8 cellular contexts compared by ENCODE assay signal in the genomic region with DNA sequence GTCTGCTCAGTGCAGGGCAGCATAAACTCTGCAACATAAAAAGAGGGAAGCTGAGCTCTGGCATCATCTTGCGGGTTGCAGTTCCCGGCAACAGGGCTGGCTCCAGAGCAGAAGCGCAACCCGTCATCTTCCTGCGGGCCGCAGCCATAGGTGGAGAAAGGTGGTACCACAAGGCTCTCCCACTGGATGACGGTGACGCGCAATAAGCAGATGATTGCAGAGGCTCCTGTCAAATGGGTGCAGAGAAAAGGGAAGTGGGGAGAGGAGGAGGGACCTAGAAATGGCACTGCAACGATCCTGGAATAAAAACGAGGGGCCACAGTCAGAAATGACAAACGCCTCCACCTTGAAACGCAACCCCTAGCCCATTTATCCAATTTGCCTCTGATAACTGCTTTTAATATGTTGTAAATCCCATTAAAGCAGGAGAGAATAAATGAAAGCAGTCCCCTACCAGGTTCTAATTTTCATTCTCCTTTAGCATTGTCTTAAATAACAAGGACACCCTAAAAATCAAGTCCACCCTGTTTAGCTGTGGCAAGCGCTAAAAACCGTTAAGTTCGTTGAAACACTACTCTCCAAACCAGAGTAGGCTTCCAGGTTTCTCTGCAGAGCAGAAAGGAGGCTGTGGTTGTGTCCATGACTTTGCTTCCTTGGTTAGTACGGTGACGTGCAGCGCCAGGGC. TPM values are rescaled to one million over a fixed set of nuclear protein-coding genes. Genes with fewer than 3 reads are reported as not detected.
DNase-seq lines count a peak whose midpoint lies in the region; ATAC-seq and TF ChIP-seq lines count a peak whose summit lies in the region.

No MANE protein-coding gene starts in this region.

- peaks cover 20% of the 10 kb centered on the region for H3K4me1 Mint-ChIP-seq in activated T-cell treated with anti-CD3 and anti-CD28 coated beads, Interleukin-2, amount 50 U/mL, for 72 hours (ENCODE audit: low read depth)

- no peak overlapping the region for H3K27ac Mint-ChIP-seq in activated T-cell treated with anti-CD3 and anti-CD28 coated beads, Interleukin-2, amount 50 U/mL, for 72 hours

- peak overlapping the region in 9 of 10 donors; percentile 39 to 73 (median 64) for H3K4me3 ChIP-seq in heart right ventricle
- H3K4me3 ChIP-seq in prostate gland: no peak overlapping the region

- peak overlapping the region; percentile 79 to 97 (median 94) for H3K27ac ChIP-seq in heart right ventricle
- H3K27ac ChIP-seq in prostate gland: peak overlapping the region; percentile 73 to 92

- no peak for TF ChIP-seq CTCF in GM20000 (IDR thresholded peaks at IDR 0.05; ENCODE audit: extremely low read depth, missing control alignments)
- TF ChIP-seq CTCF in heart right ventricle (IDR thresholded peaks at IDR 0.05): no peak
- no peak for TF ChIP-seq CTCF in prostate gland (IDR thresholded peaks at IDR 0.05)

- H3K4me3 Mint-ChIP-seq in activated T-cell treated with anti-CD3 and anti-CD28 coated beads, Interleukin-2, amount 50 U/mL, for 72 hours: peak overlapping the region; percentile 88 to 92

- ATAC-seq in activated T-cell treated with anti-CD3 and anti-CD28 coated beads, Interleukin-2, amount 50 U/mL, for 72 hours (replicated peaks in 1 of 2): no peak
- peak; percentile 6 to 48 (median 24) for ATAC-seq in heart right ventricle

- H3K36me3 ChIP-seq in heart right ventricle: no peaks in the 10 kb centered on the region
- H3K36me3 ChIP-seq in prostate gland: no peaks in the 10 kb centered on the region

- no peaks in the 10 kb centered on the region for H3K9me3 ChIP-seq in heart right ventricle
- H3K9me3 ChIP-seq in prostate gland: no peaks in the 10 kb centered on the region

- H3K4me1 ChIP-seq in heart right ventricle (peaks cover 6 to 50% (median 25%) of the 10 kb centered on the region in 9 donors), prostate gland (replicated peaks) (no peaks in the 10 kb centered on the region)

- POLR2A ChIA-PET in HEK293T (lab: Yijun Ruan, JAX): interaction anchor here (0.8 to 7.2 kb wide), 7 partner anchors 11 to 381 kb away, joined by 3 to 109 read pairs (median 5); partner anchors contain the start of genes RHEBL1, TUBA1A and TUBA1B

- intact Hi-C loops in heart right ventricle (cut with DNase I): loop anchor here in 9 of 10 donors (1.0 to 10.0 kb wide), 14 partner anchors 31 to 173 kb away; partner anchors contain the start of genes TUBA1B (in 9 of the 9), TUBA1A (in 5 of the 9), KMT2D (in 2 of the 9) and LMBR1L (in 1 of the 9)
- intact Hi-C loops in prostate gland (cut with DNase I): loop anchor here (1.0 to 2.0 kb wide), 2 partner anchors 46 to 145 kb away; no protein-coding TSS in a partner anchor

- peak; percentile 28 for DNase-seq in GM20000 (ENCODE audit: low spot score)
- DNase-seq in NCI-H2227 (lab: John Stamatoyannopoulos, UW; ENCODE audit: unreplicated experiment): peak; percentile 78
- peak in 1 of 2 donors; percentile 15 for DNase-seq in activated T-cell treated with anti-CD3 and anti-CD28 coated beads, Interleukin-2, amount 50 U/mL, for 72 hours
- peak; percentile 38 to 52 for DNase-seq in heart right ventricle
- DNase-seq in prostate gland (ENCODE audit: low spot score): no peak
- no peak for DNase-seq in NCI-H146 treated with DMSO at 0.1 percent for 48 hours (lab: John Stamatoyannopoulos, UW; ENCODE audit: unreplicated experiment)
- no peak for DNase-seq in HEK293T (ENCODE audit: extremely low spot score)
- DNase-seq in activated effector memory CD4-positive, alpha-beta T cell treated with anti-CD3 and anti-CD28 coated beads, Interleukin-2, amount 50 U/mL, for 16 hours: no peak

- CTCF ChIA-PET in HEK293T (lab: Yijun Ruan, JAX): interaction anchor here (0.8 to 1.7 kb wide), 2 partner anchors 18 to 103 kb away, joined by 4 to 7 read pairs; partner anchors contain the start of gene TUBA1B

- WGBS in heart right ventricle, 2 donors: 65 to 69% methylated on average over 19 of the region's 19 CpGs
- WGBS in prostate gland: 71% methylated on average over 19 of the region's 19 CpGs

- no peaks in the 10 kb centered on the region for H3K27me3 Mint-ChIP-seq in activated T-cell treated with anti-CD3 and anti-CD28 coated beads, Interleukin-2, amount 50 U/mL, for 72 hours (ENCODE audit: low read depth)

- H3K9me3 Mint-ChIP-seq in activated T-cell treated with anti-CD3 and anti-CD28 coated beads, Interleukin-2, amount 50 U/mL, for 72 hours: no peaks in the 10 kb centered on the region

- H3K27me3 ChIP-seq in heart right ventricle (no peaks in the 10 kb centered on the region), prostate gland (replicated peaks; ENCODE audit: insufficient read depth) (no peaks in the 10 kb centered on the region)

- H3K36me3 Mint-ChIP-seq in activated T-cell treated with anti-CD3 and anti-CD28 coated beads, Interleukin-2, amount 50 U/mL, for 72 hours (ENCODE audit: insufficient read depth in 2 of 2): no peaks in the 10 kb centered on the region

- no peak for TF ChIP-seq POLR2A in prostate gland (IDR thresholded peaks at IDR 0.05)

TF ChIP-seq in HEK293T, 16 proteins besides CTCF, POLR2A, EP300 and RAD21:
- no peak for TF ChIP-seq FOXM1 (IDR thresholded peaks at IDR 0.05; ENCODE audit: borderline replicate concordance)
- no peak for TF ChIP-seq SP1 (IDR thresholded peaks at IDR 0.05)
- TF ChIP-seq ZNF384 (IDR thresholded peaks at IDR 0.05): no peak
- TF ChIP-seq ARNT (IDR thresholded peaks at IDR 0.05): no peak
- no peak for TF ChIP-seq L3MBTL2 (conservative IDR thresholded peaks at IDR 0.05)
- no peak for TF ChIP-seq BHLHE40 (IDR thresholded peaks at IDR 0.05; ENCODE audit: borderline replicate concordance)

RNA-seq across cellular contexts. Expression of gene TUBA1C, which starts 30.9 kb away (rescaled TPM):
- 100 to 1,000 TPM; 124 to 151 TPM for total RNA-seq in activated T-cell treated with anti-CD3 and anti-CD28 coated beads, Interleukin-2, amount 50 U/mL, for 72 hours
- total RNA-seq in heart right ventricle (100 to 1,000 TPM in 2 of 10 donors, 10 to 100 TPM in 8; 25.9 to 106 (median 53.1) TPM), prostate gland (10 to 100 TPM; 81.9 to 85.6 TPM)
- polyA plus RNA-seq in heart right ventricle: 100 to 1,000 TPM in 1 of 2 donors, 10 to 100 TPM in 1; 24.5 to 389 TPM

RNA-seq across cellular contexts. Expression of gene TUBA1A, which starts 45.1 kb away (rescaled TPM):
- total RNA-seq in activated T-cell treated with anti-CD3 and anti-CD28 coated beads, Interleukin-2, amount 50 U/mL, for 72 hours: 10 to 100 TPM; 77.6 to 82.6 TPM
- total RNA-seq in heart right ventricle (100 to 1,000 TPM in 8 of 10 donors, 10 to 100 TPM in 2; 93.9 to 258 (median 134) TPM), prostate gland (100 to 1,000 TPM in 1 of 2 donors, 10 to 100 TPM in 1; 81.6 to 253 TPM)
- polyA plus RNA-seq in heart right ventricle: 100 to 1,000 TPM in 1 of 2 donors, 10 to 100 TPM in 1; 45.2 to 287 TPM

Comparison
In these comparisons a context has a peak if more than half of its experiments do, and no peak if none do; other contexts are left out.
1. DNase-seq: peak in GM20000 (single experiment), NCI-H2227 (single experiment) and heart right ventricle (2 of 2); none in prostate gland (single experiment), NCI-H146 treated with DMSO at 0.1 percent for 48 hours (single experiment), HEK293T (single experiment) and activated effector memory CD4-positive, alpha-beta T cell treated with anti-CD3 and anti-CD28 coated beads, Interleukin-2, amount 50 U/mL, for 16 hours (single experiment).
2. ATAC-seq: peak in heart right ventricle (8 of 8); none in activated T-cell treated with anti-CD3 and anti-CD28 coated beads, Interleukin-2, amount 50 U/mL, for 72 hours (0 of 2).
3. H3K4me3 ChIP-seq: peak in heart right ventricle (9 of 10); none in prostate gland (0 of 2).